ENCODE assay signal across 1 cellular context in the genomic region with DNA sequence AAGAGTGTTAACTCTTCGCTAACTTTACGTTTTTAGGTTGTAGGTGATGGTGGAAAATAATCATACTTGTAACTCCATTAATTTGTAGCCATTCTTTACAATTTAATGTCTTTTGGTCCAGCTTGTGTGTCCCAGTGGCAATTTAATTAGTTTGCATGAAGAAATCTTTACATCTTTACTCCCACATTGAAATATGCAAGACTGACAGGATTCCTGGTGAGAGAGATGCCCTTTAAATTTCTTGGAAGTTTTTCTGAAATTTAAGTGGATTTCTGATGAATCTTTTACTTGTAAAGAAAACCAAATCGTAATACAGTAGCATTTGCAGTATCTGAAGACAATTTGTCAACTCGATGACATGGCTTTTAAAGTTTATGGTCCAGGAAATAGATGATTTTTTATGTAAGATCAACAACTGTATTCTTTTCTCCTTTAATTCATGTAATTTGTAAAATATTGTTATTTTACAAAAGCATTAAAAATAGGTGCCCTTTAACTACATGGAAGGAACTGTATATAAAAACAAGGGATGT.
TF ChIP-seq lines count a peak whose summit lies in the region.

No MANE protein-coding gene starts in this region.

TF ChIP-seq in K562, 482 proteins besides CTCF, POLR2A, EP300 and RAD21:
- TF ChIP-seq, protein P1, sequence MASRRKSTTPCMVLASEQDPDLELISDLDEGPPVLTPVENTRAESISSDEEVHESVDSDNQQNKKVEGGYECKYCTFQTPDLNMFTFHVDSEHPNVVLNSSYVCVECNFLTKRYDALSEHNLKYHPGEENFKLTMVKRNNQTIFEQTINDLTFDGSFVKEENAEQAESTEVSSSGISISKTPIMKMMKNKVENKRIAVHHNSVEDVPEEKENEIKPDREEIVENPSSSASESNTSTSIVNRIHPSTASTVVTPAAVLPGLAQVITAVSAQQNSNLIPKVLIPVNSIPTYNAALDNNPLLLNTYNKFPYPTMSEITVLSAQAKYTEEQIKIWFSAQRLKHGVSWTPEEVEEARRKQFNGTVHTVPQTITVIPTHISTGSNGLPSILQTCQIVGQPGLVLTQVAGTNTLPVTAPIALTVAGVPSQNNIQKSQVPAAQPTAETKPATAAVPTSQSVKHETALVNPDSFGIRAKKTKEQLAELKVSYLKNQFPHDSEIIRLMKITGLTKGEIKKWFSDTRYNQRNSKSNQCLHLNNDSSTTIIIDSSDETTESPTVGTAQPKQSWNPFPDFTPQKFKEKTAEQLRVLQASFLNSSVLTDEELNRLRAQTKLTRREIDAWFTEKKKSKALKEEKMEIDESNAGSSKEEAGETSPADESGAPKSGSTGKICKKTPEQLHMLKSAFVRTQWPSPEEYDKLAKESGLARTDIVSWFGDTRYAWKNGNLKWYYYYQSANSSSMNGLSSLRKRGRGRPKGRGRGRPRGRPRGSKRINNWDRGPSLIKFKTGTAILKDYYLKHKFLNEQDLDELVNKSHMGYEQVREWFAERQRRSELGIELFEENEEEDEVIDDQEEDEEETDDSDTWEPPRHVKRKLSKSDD (conservative IDR thresholded peaks at IDR 0.05; ENCODE audit: low read length) = no peak
- TF ChIP-seq, protein P2, sequence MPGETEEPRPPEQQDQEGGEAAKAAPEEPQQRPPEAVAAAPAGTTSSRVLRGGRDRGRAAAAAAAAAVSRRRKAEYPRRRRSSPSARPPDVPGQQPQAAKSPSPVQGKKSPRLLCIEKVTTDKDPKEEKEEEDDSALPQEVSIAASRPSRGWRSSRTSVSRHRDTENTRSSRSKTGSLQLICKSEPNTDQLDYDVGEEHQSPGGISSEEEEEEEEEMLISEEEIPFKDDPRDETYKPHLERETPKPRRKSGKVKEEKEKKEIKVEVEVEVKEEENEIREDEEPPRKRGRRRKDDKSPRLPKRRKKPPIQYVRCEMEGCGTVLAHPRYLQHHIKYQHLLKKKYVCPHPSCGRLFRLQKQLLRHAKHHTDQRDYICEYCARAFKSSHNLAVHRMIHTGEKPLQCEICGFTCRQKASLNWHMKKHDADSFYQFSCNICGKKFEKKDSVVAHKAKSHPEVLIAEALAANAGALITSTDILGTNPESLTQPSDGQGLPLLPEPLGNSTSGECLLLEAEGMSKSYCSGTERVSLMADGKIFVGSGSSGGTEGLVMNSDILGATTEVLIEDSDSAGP (CRISPR knock-in tag; IDR thresholded peaks at IDR 0.05) = no peak
- TF ChIP-seq, protein P3, sequence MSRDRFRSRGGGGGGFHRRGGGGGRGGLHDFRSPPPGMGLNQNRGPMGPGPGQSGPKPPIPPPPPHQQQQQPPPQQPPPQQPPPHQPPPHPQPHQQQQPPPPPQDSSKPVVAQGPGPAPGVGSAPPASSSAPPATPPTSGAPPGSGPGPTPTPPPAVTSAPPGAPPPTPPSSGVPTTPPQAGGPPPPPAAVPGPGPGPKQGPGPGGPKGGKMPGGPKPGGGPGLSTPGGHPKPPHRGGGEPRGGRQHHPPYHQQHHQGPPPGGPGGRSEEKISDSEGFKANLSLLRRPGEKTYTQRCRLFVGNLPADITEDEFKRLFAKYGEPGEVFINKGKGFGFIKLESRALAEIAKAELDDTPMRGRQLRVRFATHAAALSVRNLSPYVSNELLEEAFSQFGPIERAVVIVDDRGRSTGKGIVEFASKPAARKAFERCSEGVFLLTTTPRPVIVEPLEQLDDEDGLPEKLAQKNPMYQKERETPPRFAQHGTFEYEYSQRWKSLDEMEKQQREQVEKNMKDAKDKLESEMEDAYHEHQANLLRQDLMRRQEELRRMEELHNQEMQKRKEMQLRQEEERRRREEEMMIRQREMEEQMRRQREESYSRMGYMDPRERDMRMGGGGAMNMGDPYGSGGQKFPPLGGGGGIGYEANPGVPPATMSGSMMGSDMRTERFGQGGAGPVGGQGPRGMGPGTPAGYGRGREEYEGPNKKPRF (IDR thresholded peaks at IDR 0.05; ENCODE audit: low read depth, low read length) = no peak
- TF ChIP-seq SRSF1 (IDR thresholded peaks at IDR 0.05; ENCODE audit: low read depth, low read length) (no peak), ZBTB1 (CRISPR knock-in tag; IDR thresholded peaks at IDR 0.05; ENCODE audit: borderline replicate concordance, low read depth) (no peak), CBFB (CRISPR knock-in tag; IDR thresholded peaks at IDR 0.05) (no peak), GTF2E2 (tag; IDR thresholded peaks at IDR 0.05) (no peak), ZNF764 (CRISPR knock-in tag; IDR thresholded peaks at IDR 0.05; ENCODE audit: low read depth) (no peak), GATA2 (CRISPR knock-in tag; IDR thresholded peaks at IDR 0.05) (no peak), ZNF311 (CRISPR knock-in tag; IDR thresholded peaks at IDR 0.05) (no peak), CHD4 (IDR thresholded peaks at IDR 0.05; ENCODE audit: insufficient read depth, insufficient replicate concordance, low read depth, low read length, poor library complexity, severe bottlenecking) (no peak), ZNF589 (CRISPR knock-in tag; IDR thresholded peaks at IDR 0.05; ENCODE audit: low read depth) (no peak), COPS2 (conservative IDR thresholded peaks at IDR 0.05) (no peak), CHD2 (IDR thresholded peaks at IDR 0.05; ENCODE audit: low read depth, low read length) (no peak), ZNF263 (CRISPR knock-in tag; IDR thresholded peaks at IDR 0.05; ENCODE audit: borderline replicate concordance) (no peak)
- TF ChIP-seq, protein P4, sequence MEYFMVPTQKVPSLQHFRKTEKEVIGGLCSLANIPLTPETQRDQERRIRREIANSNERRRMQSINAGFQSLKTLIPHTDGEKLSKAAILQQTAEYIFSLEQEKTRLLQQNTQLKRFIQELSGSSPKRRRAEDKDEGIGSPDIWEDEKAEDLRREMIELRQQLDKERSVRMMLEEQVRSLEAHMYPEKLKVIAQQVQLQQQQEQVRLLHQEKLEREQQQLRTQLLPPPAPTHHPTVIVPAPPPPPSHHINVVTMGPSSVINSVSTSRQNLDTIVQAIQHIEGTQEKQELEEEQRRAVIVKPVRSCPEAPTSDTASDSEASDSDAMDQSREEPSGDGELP (CRISPR knock-in tag; IDR thresholded peaks at IDR 0.05; ENCODE audit: borderline replicate concordance) = no peak
- TF ChIP-seq, protein P5, sequence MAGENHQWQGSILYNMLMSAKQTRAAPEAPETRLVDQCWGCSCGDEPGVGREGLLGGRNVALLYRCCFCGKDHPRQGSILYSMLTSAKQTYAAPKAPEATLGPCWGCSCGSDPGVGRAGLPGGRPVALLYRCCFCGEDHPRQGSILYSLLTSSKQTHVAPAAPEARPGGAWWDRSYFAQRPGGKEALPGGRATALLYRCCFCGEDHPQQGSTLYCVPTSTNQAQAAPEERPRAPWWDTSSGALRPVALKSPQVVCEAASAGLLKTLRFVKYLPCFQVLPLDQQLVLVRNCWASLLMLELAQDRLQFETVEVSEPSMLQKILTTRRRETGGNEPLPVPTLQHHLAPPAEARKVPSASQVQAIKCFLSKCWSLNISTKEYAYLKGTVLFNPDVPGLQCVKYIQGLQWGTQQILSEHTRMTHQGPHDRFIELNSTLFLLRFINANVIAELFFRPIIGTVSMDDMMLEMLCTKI (IDR thresholded peaks at IDR 0.05; ENCODE audit: partially characterized antibody) = no peak
- TF ChIP-seq, protein P6, sequence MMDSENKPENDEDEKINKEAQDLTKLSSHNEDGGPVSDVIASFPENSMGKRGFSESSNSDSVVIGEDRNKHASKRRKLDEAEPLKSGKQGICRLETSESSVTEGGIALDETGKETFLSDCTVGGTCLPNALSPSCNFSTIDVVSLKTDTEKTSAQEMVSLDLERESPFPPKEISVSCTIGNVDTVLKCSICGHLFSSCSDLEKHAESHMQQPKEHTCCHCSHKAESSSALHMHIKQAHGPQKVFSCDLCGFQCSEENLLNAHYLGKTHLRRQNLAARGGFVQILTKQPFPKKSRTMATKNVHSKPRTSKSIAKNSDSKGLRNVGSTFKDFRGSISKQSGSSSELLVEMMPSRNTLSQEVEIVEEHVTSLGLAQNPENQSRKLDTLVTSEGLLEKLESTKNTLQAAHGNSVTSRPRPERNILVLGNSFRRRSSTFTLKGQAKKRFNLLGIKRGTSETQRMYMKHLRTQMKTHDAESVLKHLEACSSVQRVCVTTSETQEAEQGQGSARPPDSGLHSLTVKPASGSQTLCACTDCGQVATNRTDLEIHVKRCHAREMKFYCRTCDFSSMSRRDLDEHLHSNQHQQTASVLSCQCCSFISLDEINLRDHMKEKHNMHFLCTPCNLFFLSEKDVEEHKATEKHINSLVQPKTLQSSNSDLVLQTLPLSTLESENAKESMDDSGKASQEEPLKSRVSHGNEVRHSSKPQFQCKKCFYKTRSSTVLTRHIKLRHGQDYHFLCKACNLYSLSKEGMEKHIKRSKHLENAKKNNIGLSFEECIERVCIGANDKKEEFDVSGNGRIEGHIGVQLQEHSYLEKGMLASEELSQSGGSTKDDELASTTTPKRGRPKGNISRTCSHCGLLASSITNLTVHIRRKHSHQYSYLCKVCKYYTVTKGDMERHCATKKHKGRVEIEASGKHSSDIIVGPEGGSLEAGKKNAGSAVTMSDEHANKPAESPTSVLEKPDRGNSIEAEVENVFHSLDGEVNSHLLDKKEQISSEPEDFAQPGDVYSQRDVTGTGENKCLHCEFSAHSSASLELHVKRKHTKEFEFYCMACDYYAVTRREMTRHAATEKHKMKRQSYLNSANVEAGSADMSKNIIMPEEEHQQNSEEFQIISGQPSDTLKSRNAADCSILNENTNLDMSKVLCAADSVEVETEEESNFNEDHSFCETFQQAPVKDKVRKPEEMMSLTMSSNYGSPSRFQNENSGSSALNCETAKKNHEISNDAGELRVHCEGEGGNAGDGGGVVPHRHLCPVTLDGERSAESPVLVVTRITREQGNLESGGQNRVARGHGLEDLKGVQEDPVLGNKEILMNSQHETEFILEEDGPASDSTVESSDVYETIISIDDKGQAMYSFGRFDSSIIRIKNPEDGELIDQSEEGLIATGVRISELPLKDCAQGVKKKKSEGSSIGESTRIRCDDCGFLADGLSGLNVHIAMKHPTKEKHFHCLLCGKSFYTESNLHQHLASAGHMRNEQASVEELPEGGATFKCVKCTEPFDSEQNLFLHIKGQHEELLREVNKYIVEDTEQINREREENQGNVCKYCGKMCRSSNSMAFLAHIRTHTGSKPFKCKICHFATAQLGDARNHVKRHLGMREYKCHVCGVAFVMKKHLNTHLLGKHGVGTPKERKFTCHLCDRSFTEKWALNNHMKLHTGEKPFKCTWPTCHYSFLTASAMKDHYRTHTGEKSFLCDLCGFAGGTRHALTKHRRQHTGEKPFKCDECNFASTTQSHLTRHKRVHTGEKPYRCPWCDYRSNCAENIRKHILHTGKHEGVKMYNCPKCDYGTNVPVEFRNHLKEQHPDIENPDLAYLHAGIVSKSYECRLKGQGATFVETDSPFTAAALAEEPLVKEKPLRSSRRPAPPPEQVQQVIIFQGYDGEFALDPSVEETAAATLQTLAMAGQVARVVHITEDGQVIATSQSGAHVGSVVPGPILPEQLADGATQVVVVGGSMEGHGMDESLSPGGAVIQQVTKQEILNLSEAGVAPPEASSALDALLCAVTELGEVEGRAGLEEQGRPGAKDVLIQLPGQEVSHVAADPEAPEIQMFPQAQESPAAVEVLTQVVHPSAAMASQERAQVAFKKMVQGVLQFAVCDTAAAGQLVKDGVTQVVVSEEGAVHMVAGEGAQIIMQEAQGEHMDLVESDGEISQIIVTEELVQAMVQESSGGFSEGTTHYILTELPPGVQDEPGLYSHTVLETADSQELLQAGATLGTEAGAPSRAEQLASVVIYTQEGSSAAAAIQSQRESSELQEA (IDR thresholded peaks at IDR 0.05; ENCODE audit: low read depth) = no peak
